Comparison of ENCODE assay signal across 8 cellular contexts in genomic region chr1:209768354-209768774, GRCh38. TPM values are rescaled to one million over a fixed set of nuclear protein-coding genes. Genes with fewer than 3 reads are reported as not detected.
A peak's percentile ranks its signal among the peaks of the same experiment; 100 is the strongest.
DNase-seq lines count a peak whose midpoint lies in the region; ATAC-seq, FAIRE-seq and TF ChIP-seq lines count a peak whose summit lies in the region.

No MANE protein-coding gene starts in this region.

- peak overlapping the region; percentile 28; the same call in 1 of the 2 replicates for H3K14ac ChIP-seq in IMR-90 (replicated peaks; ENCODE audit: low read depth, low read length)

- H3K27me3 ChIP-seq in BLaER1 treated with 17β-estradiol and CSF1 and Interleukin-3, amounts not matched to agents 10 nM and 100 nM: no peaks in the 10 kb centered on the region
- H3K27me3 ChIP-seq in IMR-90 (ENCODE audit: control insufficient read depth, insufficient read depth, low read length) (no peaks in the 10 kb centered on the region), mononuclear cell (ENCODE audit: insufficient read depth, low read length) (no peaks in the 10 kb centered on the region), subcutaneous abdominal adipose tissue (ENCODE audit: control insufficient read depth in 5 of 5, insufficient read depth in 4 of 5, low read length in 5 of 5) (no peaks in the 10 kb centered on the region)

- peaks cover 0 to 12% of the 10 kb centered on the region in 2 experiments; a peak in 2 of 4 replicates for H3K79me1 ChIP-seq in IMR-90 (ENCODE audit: low read depth in 1 of 2, low read length in 2 of 2)

- H3K56ac ChIP-seq in IMR-90 (ENCODE audit: extremely low read depth, insufficient read depth, low read length): no peak overlapping the region

- H3K4me3 ChIP-seq in BLaER1 treated with 17β-estradiol and CSF1 and Interleukin-3, amounts not matched to agents 10 nM and 100 nM: peak overlapping the region; percentile 18 to 78 (median 60); a peak in 19 of 20 replicates
- H3K4me3 ChIP-seq in IMR-90 (ENCODE audit: insufficient read depth, low read depth, low read length) (no peak overlapping the region), mononuclear cell (ENCODE audit: low read length) (peak overlapping the region; percentile 81), subcutaneous abdominal adipose tissue (ENCODE audit: low read depth in 1 of 5, low read length in 5 of 5) (peak overlapping the region in 2 of 5 donors; percentile 29 to 31)

- H3K4me1 ChIP-seq in BLaER1 treated with 17β-estradiol and CSF1 and Interleukin-3, amounts not matched to agents 10 nM and 100 nM: peaks cover 46 to 94% (median 74%) of the 10 kb centered on the region in 10 experiments
- H3K4me1 ChIP-seq in IMR-90 (ENCODE audit: control insufficient read depth, insufficient read depth, low read length) (peaks cover 11% of the 10 kb centered on the region), mononuclear cell (ENCODE audit: insufficient read depth, low read length) (peaks cover 90% of the 10 kb centered on the region), subcutaneous abdominal adipose tissue (ENCODE audit: control insufficient read depth in 5 of 5, insufficient read depth in 5 of 5, low read length in 5 of 5) (peaks cover 9 to 37% (median 25%) of the 10 kb centered on the region in 5 donors)

- peak overlapping the region; percentile 43 for H2AK5ac ChIP-seq in IMR-90 (ENCODE audit: low read depth, low read length)

- peak overlapping the region; percentile 45 for H2BK20ac ChIP-seq in IMR-90 (ENCODE audit: low read depth, low read length)

- peaks cover 0 to 60% (median 38%) of the 10 kb centered on the region in 11 experiments; a peak in 17 of 22 replicates for H3K36me3 ChIP-seq in BLaER1 treated with 17β-estradiol and CSF1 and Interleukin-3, amounts not matched to agents 10 nM and 100 nM
- H3K36me3 ChIP-seq in IMR-90 (ENCODE audit: control insufficient read depth, insufficient read depth, low read length) (no peaks in the 10 kb centered on the region), subcutaneous abdominal adipose tissue (ENCODE audit: control insufficient read depth in 5 of 5, insufficient read depth in 5 of 5, low read length in 5 of 5) (no peaks in the 10 kb centered on the region)

- no peak for FAIRE-seq in RCC 7860 (lab: Jason Lieb, UNC)

- intact Hi-C loops in IMR-90 (cut with micrococcal nuclease): no loop called here

- WGBS in IMR-90 (ENCODE audit: extremely low coverage in 2 of 2, insufficient read length in 1 of 2), 2 experiments: 100% methylated on average over 1 of the region's 9 CpGs; no CpG with 5 or more reads in 1 of the 2 experiments

- H3K27ac ChIP-seq in BLaER1 treated with 17β-estradiol and CSF1 and Interleukin-3, amounts not matched to agents 10 nM and 100 nM: peak overlapping the region; percentile 63 to 96 (median 85)
- H3K27ac ChIP-seq in IMR-90 (ENCODE audit: insufficient read depth, low read length) (0 out of 2 replicates have a peak overlapping the region, but pooled peaks have one; percentile 13), subcutaneous abdominal adipose tissue (ENCODE audit: low read depth, low read length) (peak overlapping the region; percentile 51)

- POLR2A ChIA-PET in IMR-90 (lab: Charles Lee; ENCODE audit: unreplicated experiment): no interaction called here

- peak overlapping the region; percentile 71 for H4K91ac ChIP-seq in IMR-90 (ENCODE audit: insufficient read depth, low read depth, low read length)

- TF ChIP-seq CTCF in GM20000 (IDR thresholded peaks at IDR 0.05; ENCODE audit: extremely low read depth, missing control alignments) (no peak), IMR-90 (conservative IDR thresholded peaks at IDR 0.05; ENCODE audit: low read depth, low read length) (no peak)

- H2BK120ac ChIP-seq in IMR-90 (ENCODE audit: low read depth, low read length): peak overlapping the region; percentile 78

- no peak for TF ChIP-seq POLR2A in IMR-90 (IDR thresholded peaks at IDR 0.05; ENCODE audit: low read depth, low read length)

- CTCF ChIA-PET in IMR-90 (lab: Yijun Ruan, JAX): no interaction called here

- H3K9me3 ChIP-seq in BLaER1 treated with 17β-estradiol and CSF1 and Interleukin-3, amounts not matched to agents 10 nM and 100 nM (replicated peaks in 1 of 11): peaks cover 0 to 9% (median 0%) of the 10 kb centered on the region in 11 experiments; a peak in 1 of 22 replicates
- H3K9me3 ChIP-seq in IMR-90 (ENCODE audit: control insufficient read depth, insufficient read depth, low read length) (no peaks in the 10 kb centered on the region), mononuclear cell (ENCODE audit: low read depth, low read length) (no peaks in the 10 kb centered on the region), subcutaneous abdominal adipose tissue (ENCODE audit: control insufficient read depth in 5 of 5, low read length in 5 of 5) (no peaks in the 10 kb centered on the region)

- peak overlapping the region; percentile 38; the same call in 1 of the 3 replicates for H2BK15ac ChIP-seq in IMR-90 (ENCODE audit: low read depth, low read length)

- no peak overlapping the region for H3K18ac ChIP-seq in IMR-90 (ENCODE audit: low read depth, low read length)

- no TSS peak for BruUV-seq in IMR-90 (replicated peaks; lab: Mats Ljungman, UMichigan)

- DNase-seq in GM20000 (ENCODE audit: low spot score) (peak; percentile 79), IMR-90 (no peak), activated T-cell treated with anti-CD3 and anti-CD28 coated beads for 4 hours (peak; percentile 59), RCC 7860 (ENCODE audit: low spot score) (no peak), DMS 273 treated with DMSO at 0.1 percent for 48 hours (lab: John Stamatoyannopoulos, UW) (no peak)

- H3K4me2 ChIP-seq in BLaER1 treated with 17β-estradiol and CSF1 and Interleukin-3, amounts not matched to agents 10 nM and 100 nM: peak overlapping the region; percentile 80 to 99 (median 95)
- no peak overlapping the region for H3K4me2 ChIP-seq in IMR-90 (ENCODE audit: low read depth, low read length)

- no peak overlapping the region for H2AK9ac ChIP-seq in IMR-90 (replicated peaks; ENCODE audit: low read depth, low read length, poor library complexity)

- H4K8ac ChIP-seq in IMR-90 (ENCODE audit: low read depth in 2 of 2, low read length in 2 of 2): peak overlapping the region; percentile 38 to 86; a peak in 2 of 4 replicates

- no peak overlapping the region for H3K23ac ChIP-seq in IMR-90 (ENCODE audit: low read depth, low read length)

- H4K20me1 ChIP-seq in BLaER1 treated with 17β-estradiol and CSF1 and Interleukin-3, amounts not matched to agents 10 nM and 100 nM: peaks cover 0 to 26% (median 0%) of the 10 kb centered on the region in 11 experiments; a peak in 7 of 22 replicates
- no peaks in the 10 kb centered on the region for H4K20me1 ChIP-seq in IMR-90 (ENCODE audit: insufficient read depth, low read length)

- H3K9ac ChIP-seq in BLaER1 treated with 17β-estradiol and CSF1 and Interleukin-3, amounts not matched to agents 10 nM and 100 nM: peak overlapping the region; percentile 68 to 87 (median 76)
- H3K9ac ChIP-seq in IMR-90 (ENCODE audit: low read depth, low read length) (no peak overlapping the region), subcutaneous abdominal adipose tissue (ENCODE audit: low read length in 5 of 5) (no peak overlapping the region)

- H3K9me1 ChIP-seq in IMR-90 (ENCODE audit: insufficient read depth, low read length): peaks cover 25% of the 10 kb centered on the region

- H2BK5ac ChIP-seq in IMR-90 (ENCODE audit: low read depth, low read length, poor library complexity, severe bottlenecking): no peak overlapping the region

- H4K5ac ChIP-seq in IMR-90 (ENCODE audit: low read depth, low read length): peak overlapping the region; percentile 4; the same call in 1 of the 2 replicates

- dilution Hi-C loops in IMR-90 (cut with HindIII; ENCODE audit: low sequenced_read_pairs, unreplicated experiment): no loop called here

- H2AFZ ChIP-seq in IMR-90 (replicated peaks; ENCODE audit: low read length, poor library complexity): peak overlapping the region; percentile 39

- in situ Hi-C loops in IMR-90 (cut with MboI; ENCODE audit: low sequenced_read_pairs): no loop called here

- TF ChIP-seq RAD21 in IMR-90 (IDR thresholded peaks at IDR 0.05; ENCODE audit: low read length): no peak

- ATAC-seq in IMR-90 (ENCODE audit: low read depth): no peak

- H3K4ac ChIP-seq in IMR-90 (ENCODE audit: low read depth, low read length): peak overlapping the region; percentile 29

TF ChIP-seq in IMR-90, 13 proteins besides CTCF, POLR2A, EP300 and RAD21:
- TF ChIP-seq MAFK (IDR thresholded peaks at IDR 0.05; ENCODE audit: low read depth, low read length) (no peak), CEBPB (IDR thresholded peaks at IDR 0.05; ENCODE audit: low read depth, low read length) (peak; percentile 76)
TF ChIP-seq in IMR-90: peak in this region for 1.

RNA-seq across cellular contexts. Expression of gene TRAF3IP3, which starts 12.5 kb away (rescaled TPM):
- 0.18 TPM in 1 of 2 replicates, not detected in the other for total RNA-seq in IMR-90 (2012; rRNA removed)
- polyA plus RNA-seq in IMR-90 (2012; rRNA removed): 0.06 and 0.12 TPM in 2 replicates
- polyA plus RNA-seq in IMR-90 (2012; cell fraction: cytosol; rRNA removed): 0.06 TPM in 1 of 2 replicates, not detected in the other
- 0.03 TPM in 1 of 2 replicates, not detected in the other for polyA plus RNA-seq in IMR-90 (2012; cell fraction: nucleus; rRNA removed; ENCODE audit: low replicate concordance)
- 92.5 TPM for total RNA-seq in mononuclear cell

RNA-seq across cellular contexts. Expression of gene C1orf74, which starts 16.0 kb away (rescaled TPM):
- total RNA-seq in IMR-90 (2012; rRNA removed) (4.2 and 4.3 TPM in 2 replicates), mononuclear cell (1.0 TPM)
- polyA plus RNA-seq in IMR-90 (2012; rRNA removed): 0.79 and 1.1 TPM in 2 replicates
- 0.37 and 0.40 TPM in 2 replicates for polyA plus RNA-seq in IMR-90 (2012; cell fraction: cytosol; rRNA removed)
- 0.30 and 0.46 TPM in 2 replicates for polyA plus RNA-seq in IMR-90 (2012; cell fraction: nucleus; rRNA removed; ENCODE audit: low replicate concordance)

RNA-seq across cellular contexts. Expression of gene IRF6, which starts 37.6 kb away (rescaled TPM):
- total RNA-seq in IMR-90 (2012; rRNA removed): 1.9 and 2.9 TPM in 2 replicates
- 1.2 and 1.7 TPM in 2 replicates for polyA plus RNA-seq in IMR-90 (2012; rRNA removed)
- 1.0 and 1.2 TPM in 2 replicates for polyA plus RNA-seq in IMR-90 (2012; cell fraction: cytosol; rRNA removed)
- 1.2 and 1.3 TPM in 2 replicates for polyA plus RNA-seq in IMR-90 (2012; cell fraction: nucleus; rRNA removed; ENCODE audit: low replicate concordance)
- 0.94 TPM for total RNA-seq in mononuclear cell

RNA-seq across cellular contexts. Expression of gene UTP25, which starts 59.4 kb away (rescaled TPM):
- total RNA-seq in IMR-90 (2012; rRNA removed) (17.2 and 17.4 TPM in 2 replicates), mononuclear cell (9.3 TPM)
- polyA plus RNA-seq in IMR-90 (2012; rRNA removed): 6.9 and 7.1 TPM in 2 replicates
- polyA plus RNA-seq in IMR-90 (2012; cell fraction: cytosol; rRNA removed): 1.6 and 1.8 TPM in 2 replicates
- 3.3 and 10.9 TPM in 2 replicates for polyA plus RNA-seq in IMR-90 (2012; cell fraction: nucleus; rRNA removed; ENCODE audit: low replicate concordance)

Comparison
In these comparisons a context has a peak if more than half of its experiments do, and no peak if none do; other contexts are left out.
1. H3K27ac ChIP-seq: peak in every context shown above with its lines; median percentile 85 in BLaER1 treated with 17β-estradiol and CSF1 and Interleukin-3, amounts not matched to agents 10 nM and 100 nM; 51 in subcutaneous abdominal adipose tissue; 13 in IMR-90.
2. H3K9ac ChIP-seq: peak in BLaER1 treated with 17β-estradiol and CSF1 and Interleukin-3, amounts not matched to agents 10 nM and 100 nM (11 of 11); none in IMR-90 (single experiment) and subcutaneous abdominal adipose tissue (0 of 5).
3. DNase-seq: peak in GM20000 (single experiment) and activated T-cell treated with anti-CD3 and anti-CD28 coated beads for 4 hours (single experiment); none in IMR-90 (single experiment), RCC 7860 (single experiment) and DMS 273 treated with DMSO at 0.1 percent for 48 hours (single experiment).
4. RNA of gene TRAF3IP3, which starts 12.5 kb away (total RNA-seq): 92.5 TPM in mononuclear cell (single experiment); 0.18 TPM in IMR-90; every median in the first group is over 10 times any median in the second.